In genomic region chr15:25803541-25803940, GRCh38 we compare ENCODE assay signal across 24 cellular contexts.
"Had no signal": no experiment of that assay in that cellular context is flagged by ENCODE, and none has a peak within 500 bp of the region (broad histone marks: within the 10 kb centered on the region; RNA-seq: fewer than 3 reads in every experiment).

No MANE protein-coding gene starts in this region.

- H3K4me3 Mint-ChIP-seq: memory B cell; natural killer cell treated with Interleukin-12 subunit alpha and Interleukin-12 subunit beta and Interleukin-15 and Interleukin-18, amount 100 ng/mL, for 72 hours; neural progenitor cell; stimulated activated effector memory CD8-positive, alpha-beta T cell treated with anti-CD3 and anti-CD28 coated beads, Interleukin-12 subunit alpha, Interleukin-12 subunit beta, amount 100 ng/mL, for 72 hours had no signal

- H3K4me2 ChIP-seq: neural progenitor cell had no signal

- H3K27me3 ChIP-seq: esophagus squamous epithelium, gastroesophageal sphincter, left lung, neural progenitor cell, right lobe of liver, suprapubic skin, tibial nerve had no signal

- H3K4me3 ChIP-seq: dorsolateral prefrontal cortex, esophagus squamous epithelium, gastroesophageal sphincter, left lung, lower lobe of right lung, neural progenitor cell, psoas muscle, right lobe of liver, suprapubic skin, tibial nerve had no signal

- ATAC-seq: gastroesophageal sphincter; left lung; lower lobe of right lung; natural killer cell treated with Interleukin-12 subunit alpha and Interleukin-12 subunit beta and Interleukin-15 and Interleukin-18, amount 100 ng/mL, for 72 hours; psoas muscle; right lobe of liver; stimulated activated effector memory CD8-positive, alpha-beta T cell treated with anti-CD3 and anti-CD28 coated beads, Interleukin-12 subunit alpha, Interleukin-12 subunit beta, amount 100 ng/mL, for 72 hours had no signal

- H3K27ac Mint-ChIP-seq: memory B cell; natural killer cell treated with Interleukin-12 subunit alpha and Interleukin-12 subunit beta and Interleukin-15 and Interleukin-18, amount 100 ng/mL, for 72 hours; neural progenitor cell; stimulated activated effector memory CD8-positive, alpha-beta T cell treated with anti-CD3 and anti-CD28 coated beads, Interleukin-12 subunit alpha, Interleukin-12 subunit beta, amount 100 ng/mL, for 72 hours had no signal

- H3K9ac ChIP-seq: neural progenitor cell had no signal

- H3K36me3 Mint-ChIP-seq: memory B cell; natural killer cell treated with Interleukin-12 subunit alpha and Interleukin-12 subunit beta and Interleukin-15 and Interleukin-18, amount 100 ng/mL, for 72 hours; neural progenitor cell; stimulated activated effector memory CD8-positive, alpha-beta T cell treated with anti-CD3 and anti-CD28 coated beads, Interleukin-12 subunit alpha, Interleukin-12 subunit beta, amount 100 ng/mL, for 72 hours had no signal

- DNase-seq: cortex of kidney; dorsolateral prefrontal cortex; effector memory CD4-positive, alpha-beta T cell; esophagus squamous epithelium; foreskin fibroblast; glutamatergic neuron; islet precursor cell; left lung; lower lobe of right lung; midbrain; occipital lobe; psoas muscle; retina; right lobe of liver; stimulated activated CD4-positive, alpha-beta T cell treated with anti-CD3 and anti-CD28 coated beads, Interleukin-4, amount 100 ng/mL, for 1 hour; stimulated activated CD8-positive, alpha-beta memory T cell treated with anti-CD3 and anti-CD28 coated beads, Interleukin-4, amount 100 ng/mL, for 48 hours; stimulated activated naive CD8-positive, alpha-beta T cell treated with anti-CD3 and anti-CD28 coated beads, Interleukin-15, Interleukin-2, amounts not matched to agents 100 U/mL and 50 U/mL, for 24 hours had no signal

- H3K27ac ChIP-seq: esophagus squamous epithelium, gastroesophageal sphincter, left lung, lower lobe of right lung, neural progenitor cell, psoas muscle, right lobe of liver, suprapubic skin, tibial nerve had no signal

- H3K36me3 ChIP-seq: esophagus squamous epithelium, left lung, lower lobe of right lung, neural progenitor cell, right lobe of liver, suprapubic skin, tibial nerve had no signal

- H3K9me3 ChIP-seq: esophagus squamous epithelium, gastroesophageal sphincter, left lung, lower lobe of right lung, psoas muscle, right lobe of liver, suprapubic skin, tibial nerve had no signal

- H2AFZ ChIP-seq: neural progenitor cell had no signal

- H3K27me3 Mint-ChIP-seq: natural killer cell treated with Interleukin-12 subunit alpha and Interleukin-12 subunit beta and Interleukin-15 and Interleukin-18, amount 100 ng/mL, for 72 hours had no signal

- H3K4me1 ChIP-seq: lower lobe of right lung, psoas muscle, right lobe of liver had no signal

- H3K9me3 Mint-ChIP-seq: memory B cell; natural killer cell treated with Interleukin-12 subunit alpha and Interleukin-12 subunit beta and Interleukin-15 and Interleukin-18, amount 100 ng/mL, for 72 hours; neural progenitor cell; stimulated activated effector memory CD8-positive, alpha-beta T cell treated with anti-CD3 and anti-CD28 coated beads, Interleukin-12 subunit alpha, Interleukin-12 subunit beta, amount 100 ng/mL, for 72 hours had no signal
